24 cellular contexts compared by ENCODE assay signal in genomic region chr12:46477541-46477940, GRCh38.
"Had no signal": no experiment of that assay in that cellular context is flagged by ENCODE, and none has a peak within 500 bp of the region (broad histone marks: within the 10 kb centered on the region; RNA-seq: fewer than 3 reads in every experiment).

No MANE protein-coding gene starts in this region.

- DNase-seq: activated CD8-positive, alpha-beta T cell treated with anti-CD3 and anti-CD28 coated beads for 36 hours; activated naive CD8-positive, alpha-beta T cell treated with anti-CD3 and anti-CD28 coated beads for 36 hours; activated T-cell treated with anti-CD3 and anti-CD28 coated beads, Interleukin-2, amount 50 U/mL, for 48 hours; amygdala; body of pancreas; caudate nucleus; colonic mucosa; hippocampal formation; kidney; left lung; mucosa of descending colon; naive thymus-derived CD4-positive, alpha-beta T cell; occipital lobe; right cardiac atrium; stimulated activated CD4-positive, alpha-beta T cell treated with anti-CD3 and anti-CD28 coated beads, Interleukin-4, amount 100 ng/mL, for 4 hours; stimulated activated CD8-positive, alpha-beta memory T cell treated with anti-CD3 and anti-CD28 coated beads, Interleukin-4, amount 100 ng/mL, for 48 hours; T-cell; T1000; trophoblast cell had no signal

- H3K27me3 ChIP-seq: body of pancreas, colonic mucosa, esophagus muscularis mucosa, left lung, suprapubic skin had no signal

- H3K27me3 Mint-ChIP-seq: activated CD8-positive, alpha-beta T cell treated with anti-CD3 and anti-CD28 coated beads for 36 hours; activated naive CD8-positive, alpha-beta T cell treated with anti-CD3 and anti-CD28 coated beads for 36 hours; naive thymus-derived CD4-positive, alpha-beta T cell; stimulated activated naive CD8-positive, alpha-beta T cell treated with anti-CD3 and anti-CD28 coated beads, Interleukin-15, Interleukin-2, amounts not matched to agents 100 ng/mL and 50 ng/mL, for 24 hours; T-cell had no signal

- FAIRE-seq: kidney had no signal

- H3K9me3 ChIP-seq: body of pancreas, colonic mucosa, esophagus muscularis mucosa, left lung, mucosa of descending colon, prostate gland, suprapubic skin had no signal

- H3K4me1 ChIP-seq: prostate gland had no signal

- ATAC-seq: activated CD8-positive, alpha-beta T cell treated with anti-CD3 and anti-CD28 coated beads for 36 hours; body of pancreas; left lung; mucosa of descending colon; naive thymus-derived CD4-positive, alpha-beta T cell; right cardiac atrium; T-cell had no signal

- H3K36me3 ChIP-seq: colonic mucosa, esophagus muscularis mucosa, left lung, prostate gland, suprapubic skin had no signal

- H3K27ac Mint-ChIP-seq: activated CD8-positive, alpha-beta T cell treated with anti-CD3 and anti-CD28 coated beads for 36 hours; activated naive CD8-positive, alpha-beta T cell treated with anti-CD3 and anti-CD28 coated beads for 36 hours; stimulated activated naive CD8-positive, alpha-beta T cell treated with anti-CD3 and anti-CD28 coated beads, Interleukin-15, Interleukin-2, amounts not matched to agents 100 ng/mL and 50 ng/mL, for 24 hours; T-cell had no signal

- H3K27ac ChIP-seq: body of pancreas, colonic mucosa, esophagus muscularis mucosa, left lung, prostate gland, skin epidermis, suprapubic skin had no signal

- H3K4me3 Mint-ChIP-seq: activated CD8-positive, alpha-beta T cell treated with anti-CD3 and anti-CD28 coated beads for 36 hours; activated naive CD8-positive, alpha-beta T cell treated with anti-CD3 and anti-CD28 coated beads for 36 hours; naive thymus-derived CD4-positive, alpha-beta T cell; stimulated activated naive CD8-positive, alpha-beta T cell treated with anti-CD3 and anti-CD28 coated beads, Interleukin-15, Interleukin-2, amounts not matched to agents 100 ng/mL and 50 ng/mL, for 24 hours; T-cell had no signal

- H3K4me3 ChIP-seq: body of pancreas, colonic mucosa, esophagus muscularis mucosa, left lung, mucosa of descending colon, prostate gland, skin epidermis, suprapubic skin had no signal

- H3K9me3 Mint-ChIP-seq: activated CD8-positive, alpha-beta T cell treated with anti-CD3 and anti-CD28 coated beads for 36 hours; activated naive CD8-positive, alpha-beta T cell treated with anti-CD3 and anti-CD28 coated beads for 36 hours; stimulated activated naive CD8-positive, alpha-beta T cell treated with anti-CD3 and anti-CD28 coated beads, Interleukin-15, Interleukin-2, amounts not matched to agents 100 ng/mL and 50 ng/mL, for 24 hours; T-cell had no signal
